ENCODE assay signal across 26 cellular contexts in the genomic region with DNA sequence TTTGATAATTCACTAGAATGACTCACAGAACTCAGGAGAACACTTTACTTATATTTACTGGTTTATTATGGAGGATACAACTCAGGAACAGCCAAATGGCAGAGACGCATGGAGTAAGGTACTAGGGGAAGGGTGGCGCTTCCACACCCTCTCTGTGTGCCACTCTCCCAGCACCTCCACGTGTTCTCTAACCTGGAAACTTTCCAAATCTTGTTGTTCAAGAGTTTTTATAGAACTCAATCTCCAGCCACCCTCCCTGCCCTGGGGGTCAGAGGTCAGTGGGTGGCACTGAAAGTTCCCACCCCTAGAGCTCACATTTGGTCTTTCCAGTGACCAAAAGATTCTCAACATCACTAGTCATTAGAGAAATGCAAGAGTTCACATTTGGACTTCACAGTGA.
"Had no signal": no experiment of that assay in that cellular context is flagged by ENCODE, and none has a peak within 500 bp of the region (broad histone marks: within the 10 kb centered on the region; RNA-seq: fewer than 3 reads in every experiment).

No MANE protein-coding gene starts in this region.

- H3K27ac Mint-ChIP-seq: mesothelial cell of epicardium; naive thymus-derived CD8-positive, alpha-beta T cell; neural progenitor cell; stimulated activated naive B cell treated with anti-CD40 and anti-IgM and Interleukin-4, amounts not matched to agents 10 μg/mL and 1 μg/mL and 100 μg/mL, for 72 hours had no signal

- H3K36me3 ChIP-seq: heart right ventricle, lower lobe of right lung, neural progenitor cell, neutrophil, right lobe of liver, stomach, tibial artery, upper lobe of left lung had no signal

- H3K79me2 ChIP-seq: hepatocyte had no signal

- H3K9me3 Mint-ChIP-seq: mesothelial cell of epicardium; naive thymus-derived CD8-positive, alpha-beta T cell; nephron; neural progenitor cell; stimulated activated naive B cell treated with anti-CD40 and anti-IgM and Interleukin-4, amounts not matched to agents 10 μg/mL and 1 μg/mL and 100 μg/mL, for 72 hours had no signal

- H3K4me3 Mint-ChIP-seq: mesothelial cell of epicardium; naive thymus-derived CD8-positive, alpha-beta T cell; nephron; neural progenitor cell; stimulated activated naive B cell treated with anti-CD40 and anti-IgM and Interleukin-4, amounts not matched to agents 10 μg/mL and 1 μg/mL and 100 μg/mL, for 72 hours had no signal

- ATAC-seq: left lobe of liver; lower lobe of right lung; naive thymus-derived CD8-positive, alpha-beta T cell; psoas muscle; right lobe of liver; stimulated activated naive B cell treated with anti-CD40 and anti-IgM and Interleukin-4, amounts not matched to agents 10 μg/mL and 1 μg/mL and 100 μg/mL, for 72 hours; stimulated activated naive CD8-positive, alpha-beta T cell treated with anti-CD3 and anti-CD28 coated beads, Interleukin-15, Interleukin-2, amounts not matched to agents 100 U/mL and 50 U/mL, for 24 hours had no signal

- H3K4me2 ChIP-seq: hepatocyte, neural progenitor cell, smooth muscle cell had no signal

- H3K27ac ChIP-seq: hepatocyte, lower lobe of right lung, neural progenitor cell, neutrophil, parathyroid adenoma, psoas muscle, right lobe of liver, stomach, testis, tibial artery, upper lobe of left lung had no signal

- H3K4me1 ChIP-seq: lower lobe of right lung, neural progenitor cell, psoas muscle, testis had no signal

- H3K36me3 Mint-ChIP-seq: mesothelial cell of epicardium; naive thymus-derived CD8-positive, alpha-beta T cell; neural progenitor cell had no signal

- H3K27me3 ChIP-seq: heart right ventricle, hepatocyte, neural progenitor cell, neutrophil, right lobe of liver, stomach, testis, tibial artery, upper lobe of left lung had no signal

- H3K9me3 ChIP-seq: heart right ventricle, lower lobe of right lung, neutrophil, psoas muscle, right lobe of liver, stomach, testis, tibial artery, upper lobe of left lung had no signal

- H3K4me3 ChIP-seq: heart right ventricle, hepatocyte, lower lobe of right lung, neural progenitor cell, psoas muscle, right lobe of liver, smooth muscle cell, stomach, testis, tibial artery, upper lobe of left lung had no signal

- H2AFZ ChIP-seq: hepatocyte, neural progenitor cell, parathyroid adenoma had no signal

- H3K9ac ChIP-seq: neural progenitor cell, parathyroid adenoma had no signal

- DNase-seq: glutamatergic neuron; heart right ventricle; islet precursor cell; lower lobe of right lung; mesendoderm; naive thymus-derived CD8-positive, alpha-beta T cell; occipital lobe; psoas muscle; right lobe of liver; stimulated activated CD4-positive, alpha-beta T cell treated with anti-CD3 and anti-CD28 coated beads, Interleukin-15, amount 100 ng/mL, for 24 hours; stimulated activated CD4-positive, alpha-beta T cell treated with anti-CD3 and anti-CD28 coated beads, Interleukin-2, amount 100 ng/mL, for 24 hours; stimulated activated CD4-positive, alpha-beta T cell treated with anti-CD3 and anti-CD28 coated beads, Interleukin-4, amount 100 ng/mL, for 1 hour; stimulated activated naive B cell treated with anti-CD40 and anti-IgM and Interleukin-4, amounts not matched to agents 10 μg/mL and 1 μg/mL and 100 μg/mL, for 72 hours; stimulated activated naive CD8-positive, alpha-beta T cell treated with anti-CD3 and anti-CD28 coated beads, Interleukin-15, Interleukin-2, amounts not matched to agents 100 U/mL and 50 U/mL, for 24 hours; stomach; testis; tibial artery; upper lobe of left lung had no signal
